1 cellular context compared by ENCODE assay signal in the genomic region with DNA sequence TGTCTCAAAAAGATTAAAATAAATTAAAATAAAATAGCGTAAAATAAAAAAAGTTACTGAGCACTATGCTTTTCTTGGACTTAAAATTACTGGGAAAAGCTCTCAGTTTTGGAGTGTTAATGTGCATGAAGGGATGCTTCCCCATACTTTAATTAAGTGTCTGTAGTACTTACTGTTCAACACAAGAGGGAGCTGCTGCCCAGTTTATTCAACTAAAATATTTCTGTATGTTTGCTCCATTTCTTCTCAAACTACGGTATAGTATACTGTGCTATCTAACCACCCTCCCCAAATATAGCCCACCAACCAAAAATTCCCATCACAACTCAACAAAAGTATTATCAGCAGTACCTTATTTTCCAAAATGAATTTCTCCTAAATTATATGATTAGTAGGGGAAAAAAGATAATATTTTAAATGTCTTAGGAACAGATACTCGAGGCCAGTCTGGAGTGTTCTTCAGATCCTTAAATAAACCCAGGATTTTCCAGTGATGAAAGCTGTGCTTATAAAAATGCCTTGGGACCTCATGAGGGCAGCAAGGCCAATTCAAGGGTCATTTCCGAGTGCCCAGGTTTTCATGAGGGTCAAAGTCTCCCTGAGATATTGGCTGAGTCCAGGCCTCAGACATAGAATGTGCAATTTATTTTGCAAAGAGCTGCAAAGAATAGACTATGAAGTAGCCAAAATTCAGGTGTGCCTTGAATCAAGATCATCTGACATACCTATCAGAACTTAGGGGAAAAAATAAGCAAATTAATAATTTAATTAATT.
TF ChIP-seq lines count a peak whose summit lies in the region.

No MANE protein-coding gene starts in this region.

TF ChIP-seq in WTC11, 78 proteins besides CTCF, POLR2A, EP300 and RAD21 (continued from another document):
- TF ChIP-seq, protein P1, sequence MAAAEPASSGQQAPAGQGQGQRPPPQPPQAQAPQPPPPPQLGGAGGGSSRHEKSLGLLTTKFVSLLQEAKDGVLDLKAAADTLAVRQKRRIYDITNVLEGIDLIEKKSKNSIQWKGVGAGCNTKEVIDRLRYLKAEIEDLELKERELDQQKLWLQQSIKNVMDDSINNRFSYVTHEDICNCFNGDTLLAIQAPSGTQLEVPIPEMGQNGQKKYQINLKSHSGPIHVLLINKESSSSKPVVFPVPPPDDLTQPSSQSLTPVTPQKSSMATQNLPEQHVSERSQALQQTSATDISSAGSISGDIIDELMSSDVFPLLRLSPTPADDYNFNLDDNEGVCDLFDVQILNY (CRISPR knock-in tag; IDR thresholded peaks at IDR 0.05) = no peak
- TF ChIP-seq, protein P2, sequence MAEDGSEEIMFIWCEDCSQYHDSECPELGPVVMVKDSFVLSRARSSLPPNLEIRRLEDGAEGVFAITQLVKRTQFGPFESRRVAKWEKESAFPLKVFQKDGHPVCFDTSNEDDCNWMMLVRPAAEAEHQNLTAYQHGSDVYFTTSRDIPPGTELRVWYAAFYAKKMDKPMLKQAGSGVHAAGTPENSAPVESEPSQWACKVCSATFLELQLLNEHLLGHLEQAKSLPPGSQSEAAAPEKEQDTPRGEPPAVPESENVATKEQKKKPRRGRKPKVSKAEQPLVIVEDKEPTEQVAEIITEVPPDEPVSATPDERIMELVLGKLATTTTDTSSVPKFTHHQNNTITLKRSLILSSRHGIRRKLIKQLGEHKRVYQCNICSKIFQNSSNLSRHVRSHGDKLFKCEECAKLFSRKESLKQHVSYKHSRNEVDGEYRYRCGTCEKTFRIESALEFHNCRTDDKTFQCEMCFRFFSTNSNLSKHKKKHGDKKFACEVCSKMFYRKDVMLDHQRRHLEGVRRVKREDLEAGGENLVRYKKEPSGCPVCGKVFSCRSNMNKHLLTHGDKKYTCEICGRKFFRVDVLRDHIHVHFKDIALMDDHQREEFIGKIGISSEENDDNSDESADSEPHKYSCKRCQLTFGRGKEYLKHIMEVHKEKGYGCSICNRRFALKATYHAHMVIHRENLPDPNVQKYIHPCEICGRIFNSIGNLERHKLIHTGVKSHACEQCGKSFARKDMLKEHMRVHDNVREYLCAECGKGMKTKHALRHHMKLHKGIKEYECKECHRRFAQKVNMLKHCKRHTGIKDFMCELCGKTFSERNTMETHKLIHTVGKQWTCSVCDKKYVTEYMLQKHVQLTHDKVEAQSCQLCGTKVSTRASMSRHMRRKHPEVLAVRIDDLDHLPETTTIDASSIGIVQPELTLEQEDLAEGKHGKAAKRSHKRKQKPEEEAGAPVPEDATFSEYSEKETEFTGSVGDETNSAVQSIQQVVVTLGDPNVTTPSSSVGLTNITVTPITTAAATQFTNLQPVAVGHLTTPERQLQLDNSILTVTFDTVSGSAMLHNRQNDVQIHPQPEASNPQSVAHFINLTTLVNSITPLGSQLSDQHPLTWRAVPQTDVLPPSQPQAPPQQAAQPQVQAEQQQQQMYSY (CRISPR knock-in tag; IDR thresholded peaks at IDR 0.05) = no peak
- TF ChIP-seq ZNF219 (CRISPR knock-in tag; IDR thresholded peaks at IDR 0.05; ENCODE audit: borderline replicate concordance) (no peak), MXD4 (CRISPR knock-in tag; IDR thresholded peaks at IDR 0.05; ENCODE audit: borderline replicate concordance) (no peak), NFE2L1 (CRISPR knock-in tag; IDR thresholded peaks at IDR 0.05) (no peak), ZNF317 (CRISPR knock-in tag; IDR thresholded peaks at IDR 0.05; ENCODE audit: borderline replicate concordance, low read depth) (no peak), GABPB1 (CRISPR knock-in tag; IDR thresholded peaks at IDR 0.05) (no peak), TCF7 (CRISPR knock-in tag; IDR thresholded peaks at IDR 0.05; ENCODE audit: low read depth) (no peak), ZNF671 (CRISPR knock-in tag; IDR thresholded peaks at IDR 0.05) (no peak), ZNF138 (CRISPR knock-in tag; conservative IDR thresholded peaks at IDR 0.05) (no peak), EMX1 (CRISPR knock-in tag; IDR thresholded peaks at IDR 0.05) (no peak)
